ENCODE assay signal across 8 cellular contexts in the genomic region with DNA sequence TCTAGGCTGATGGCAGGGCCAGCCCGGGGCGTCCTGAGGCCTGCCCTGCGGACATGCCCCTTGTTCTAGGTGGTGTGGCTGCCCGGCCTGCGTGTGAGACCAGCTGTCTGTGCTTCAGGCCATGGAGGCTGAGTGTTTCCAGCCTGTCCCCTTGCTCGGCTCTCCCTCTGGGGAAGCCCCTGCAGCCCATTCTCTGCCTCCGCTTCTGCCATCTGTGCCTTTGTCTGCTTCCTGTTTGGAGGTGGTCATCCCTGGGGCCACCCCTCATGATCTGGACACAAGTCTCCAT.
DNase-seq lines count a peak whose midpoint lies in the region; ATAC-seq and TF ChIP-seq lines count a peak whose summit lies in the region.

No MANE protein-coding gene starts in this region.

- H3K4me1 ChIP-seq in right atrium auricular region (peaks cover 0 to 50% of the 10 kb centered on the region in 2 donors), stomach smooth muscle (ENCODE audit: control insufficient read depth, insufficient read depth, low read length) (peaks cover 67% of the 10 kb centered on the region), HAP-1 (peaks cover 31% of the 10 kb centered on the region)

- DNase-seq in right atrium auricular region (ENCODE audit: low spot score) = no peak
- DNase-seq in left cardiac atrium = no peak
- peak; percentile 13 for DNase-seq in epidermal melanocyte (ENCODE audit: insufficient read length, low spot score)
- no peak for DNase-seq in HAP-1 (ENCODE audit: low spot score in 2 of 2)
- DNase-seq in iPS-NIHi11 (ENCODE audit: low spot score) = no peak
- no peak for DNase-seq in GOT3 (lab: John Stamatoyannopoulos, UW)

- no peaks in the 10 kb centered on the region for H3K27me3 ChIP-seq in right atrium auricular region
- no peaks in the 10 kb centered on the region for H3K27me3 ChIP-seq in stomach smooth muscle (ENCODE audit: control insufficient read depth in 1 of 2, insufficient read depth in 2 of 2, low read length in 2 of 2)
- H3K27me3 ChIP-seq in HAP-1 (ENCODE audit: low read depth) = no peaks in the 10 kb centered on the region

- intact Hi-C loops in left cardiac atrium (cut with DNase I) = loop anchor here in 1 of 2 donors (5.0 kb wide), 1 partner anchor 102 kb away; no protein-coding TSS in a partner anchor

- H3K36me3 ChIP-seq in right atrium auricular region = no peaks in the 10 kb centered on the region
- H3K36me3 ChIP-seq in stomach smooth muscle (ENCODE audit: control insufficient read depth in 2 of 2, insufficient read depth in 2 of 2, low read length in 2 of 2) = no peaks in the 10 kb centered on the region
- peaks cover 8% of the 10 kb centered on the region; the same call in 1 of the 2 replicates for H3K36me3 ChIP-seq in HAP-1 (replicated peaks)

- H3K9me3 ChIP-seq in right atrium auricular region = no peaks in the 10 kb centered on the region
- H3K9me3 ChIP-seq in stomach smooth muscle (ENCODE audit: control insufficient read depth in 2 of 2, low read length in 2 of 2) = no peaks in the 10 kb centered on the region
- H3K9me3 ChIP-seq in HAP-1 = no peaks in the 10 kb centered on the region

- H3K27ac ChIP-seq in right atrium auricular region (peak overlapping the region; percentile 81 to 84), stomach smooth muscle (ENCODE audit: low read length) (peak overlapping the region; percentile 92)

- in situ Hi-C loops in HAP-1 (cut with MboI; ENCODE audit: low sequenced_read_pairs) = loop anchor here (5.0 kb wide), 1 partner anchor 172 kb away; no protein-coding TSS in a partner anchor

- ATAC-seq in left cardiac atrium = no peak
- peak; percentile 18 for ATAC-seq in HG03280 (IDR thresholded peaks at IDR 0.05; ENCODE audit: unreplicated experiment)

- H3K9ac ChIP-seq in stomach smooth muscle (ENCODE audit: low read length in 2 of 2) = peak overlapping the region in 1 of 2 donors; percentile 37

- H3K4me3 ChIP-seq in right atrium auricular region (no peak overlapping the region), stomach smooth muscle (ENCODE audit: low read length in 2 of 2) (no peak overlapping the region), HAP-1 (no peak overlapping the region)

- no peak for TF ChIP-seq CTCF in right atrium auricular region (IDR thresholded peaks at IDR 0.05)
